In genomic region chr10:122112625-122113160, GRCh38 we compare ENCODE assay signal across 8 cellular contexts.
A peak's percentile ranks its signal among the peaks of the same experiment; 100 is the strongest.
DNase-seq lines count a peak whose midpoint lies in the region; ATAC-seq and TF ChIP-seq lines count a peak whose summit lies in the region.

No MANE protein-coding gene starts in this region.

- no peak overlapping the region for H3K27ac Mint-ChIP-seq in activated naive CD4-positive, alpha-beta T cell treated with anti-CD3 and anti-CD28 coated beads for 36 hours
- no peak overlapping the region for H3K27ac Mint-ChIP-seq in natural killer cell

- peak overlapping the region; percentile 50 to 63 (median 57) for H3K4me3 ChIP-seq in skin epidermis

- no peak for ATAC-seq in natural killer cell

- peaks cover 6% of the 10 kb centered on the region for H3K4me1 Mint-ChIP-seq in activated naive CD4-positive, alpha-beta T cell treated with anti-CD3 and anti-CD28 coated beads for 36 hours (ENCODE audit: low read depth)
- H3K4me1 Mint-ChIP-seq in natural killer cell, result no peaks in the 10 kb centered on the region

- no peak for TF ChIP-seq CTCF in natural killer cell (IDR thresholded peaks at IDR 0.05)

- DNase-seq in DMS 273 (lab: John Stamatoyannopoulos, UW; ENCODE audit: unreplicated experiment) (peak; percentile 85), DMS 273 treated with DMSO at 0.1 percent for 48 hours (lab: John Stamatoyannopoulos, UW) (no peak), NCI-H226 (peak; percentile 87), caudate nucleus (lab: John Stamatoyannopoulos, UW) (peak in 15 of 61 donors; percentile 3 to 58 (median 20)), iris pigment epithelial cell (ENCODE audit: low read depth) (peak; percentile 93), natural killer cell (no peak)
- DNase-seq in activated naive CD4-positive, alpha-beta T cell treated with anti-CD3 and anti-CD28 coated beads for 36 hours, result no peak

- H3K27ac ChIP-seq in caudate nucleus (ENCODE audit: low read depth, low read length) (peak overlapping the region; percentile 74), skin epidermis (peak overlapping the region; percentile 64 to 98 (median 88))

- peaks cover 32% of the 10 kb centered on the region for H3K27me3 Mint-ChIP-seq in activated naive CD4-positive, alpha-beta T cell treated with anti-CD3 and anti-CD28 coated beads for 36 hours (ENCODE audit: low read depth)
- H3K27me3 Mint-ChIP-seq in natural killer cell (ENCODE audit: low read depth in 2 of 2), result peaks cover 28 to 54% of the 10 kb centered on the region in 2 donors

- no peak overlapping the region for H3K4me3 Mint-ChIP-seq in activated naive CD4-positive, alpha-beta T cell treated with anti-CD3 and anti-CD28 coated beads for 36 hours
- no peak overlapping the region for H3K4me3 Mint-ChIP-seq in natural killer cell

- CTCF ChIA-PET in activated naive CD4-positive, alpha-beta T cell treated with anti-CD3 and anti-CD28 coated beads for 36 hours (lab: Charles Lee), result no interaction called here

- H3K36me3 Mint-ChIP-seq in activated naive CD4-positive, alpha-beta T cell treated with anti-CD3 and anti-CD28 coated beads for 36 hours (ENCODE audit: low read depth), result no peaks in the 10 kb centered on the region
- no peaks in the 10 kb centered on the region for H3K36me3 Mint-ChIP-seq in natural killer cell

- no peaks in the 10 kb centered on the region for H3K9me3 Mint-ChIP-seq in activated naive CD4-positive, alpha-beta T cell treated with anti-CD3 and anti-CD28 coated beads for 36 hours
- no peaks in the 10 kb centered on the region for H3K9me3 Mint-ChIP-seq in natural killer cell

- intact Hi-C loops in activated naive CD4-positive, alpha-beta T cell treated with anti-CD3 and anti-CD28 coated beads for 36 hours (cut with micrococcal nuclease), result no loop called here
- intact Hi-C loops in natural killer cell (cut with micrococcal nuclease), result no loop called here

Comparison
In these comparisons a context has a peak if more than half of its experiments do, and no peak if none do; other contexts are left out.
1. DNase-seq: peak in DMS 273 (single experiment), NCI-H226 (single experiment) and iris pigment epithelial cell (single experiment); none in DMS 273 treated with DMSO at 0.1 percent for 48 hours (single experiment), activated naive CD4-positive, alpha-beta T cell treated with anti-CD3 and anti-CD28 coated beads for 36 hours (single experiment) and natural killer cell (single experiment).